Comparison of ENCODE assay signal across 8 cellular contexts in the genomic region with DNA sequence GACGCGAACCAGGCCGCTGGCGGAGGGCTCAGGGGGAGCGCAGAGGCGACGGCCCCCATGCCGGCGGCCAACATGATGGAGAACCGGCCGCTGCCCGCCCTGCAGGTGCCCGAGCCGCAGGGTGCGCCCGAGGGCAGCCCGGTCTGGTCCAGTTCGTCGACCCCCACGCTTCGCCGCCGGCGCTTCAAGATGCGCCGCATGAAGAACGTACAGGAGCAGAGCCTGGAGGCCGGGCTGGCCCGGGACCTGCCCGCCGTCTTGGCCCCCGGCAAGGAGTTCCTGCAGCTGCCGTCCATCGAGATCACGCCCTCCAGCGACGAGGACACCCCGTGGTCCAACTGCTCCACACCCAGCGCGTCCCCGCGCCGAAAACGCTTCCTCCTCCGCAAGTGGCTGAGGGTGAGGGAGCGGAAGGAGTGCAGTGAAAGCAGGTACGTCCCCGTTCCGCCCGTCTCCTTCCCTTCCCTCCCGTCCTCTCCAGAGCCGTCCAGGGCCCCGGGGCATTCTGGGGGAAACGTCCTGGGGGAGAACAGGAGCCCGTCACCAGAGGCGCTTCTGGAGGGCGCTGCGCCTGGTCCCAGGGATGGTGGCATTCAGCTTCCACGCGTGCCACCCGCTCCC. TPM values are rescaled to one million over a fixed set of nuclear protein-coding genes. Genes with fewer than 3 reads are reported as not detected.
A peak's percentile ranks its signal among the peaks of the same experiment; 100 is the strongest.
DNase-seq lines count a peak whose midpoint lies in the region; ATAC-seq lines count a peak whose summit lies in the region.

No MANE protein-coding gene starts in this region.

- H3K9ac ChIP-seq in adipocyte (ENCODE audit: low read length) (peak overlapping the region; percentile 76), skeletal muscle tissue (ENCODE audit: low read depth in 1 of 3, low read length in 3 of 3) (peak overlapping the region; percentile 48 to 69 (median 51))

- in situ Hi-C loops in SK-MEL-5 (cut with HindIII; ENCODE audit: low pct_unique_long_range_greater_than_20kb, low sequenced_read_pairs) = no loop called here

- H3K4me1 ChIP-seq in adipocyte (ENCODE audit: control insufficient read depth, insufficient read depth, low read length) (peaks cover 35% of the 10 kb centered on the region), skeletal muscle tissue (ENCODE audit: control insufficient read depth in 3 of 3, insufficient read depth in 3 of 3, low read length in 3 of 3) (peaks cover 21 to 45% (median 42%) of the 10 kb centered on the region in 3 donors)

- no peaks in the 10 kb centered on the region for H3K36me3 ChIP-seq in adipocyte (ENCODE audit: control insufficient read depth, insufficient read depth, low read length, severe bottlenecking)
- H3K36me3 ChIP-seq in skeletal muscle tissue (ENCODE audit: control insufficient read depth in 3 of 3, insufficient read depth in 3 of 3, low read length in 3 of 3) = no peaks in the 10 kb centered on the region

- no peaks in the 10 kb centered on the region for H3K9me3 ChIP-seq in adipocyte (ENCODE audit: control insufficient read depth, low read length)
- no peaks in the 10 kb centered on the region for H3K9me3 ChIP-seq in iPS-18c (ENCODE audit: control insufficient read depth, insufficient read depth, low read length)
- H3K9me3 ChIP-seq in skeletal muscle tissue (ENCODE audit: control insufficient read depth in 3 of 3, low read length in 3 of 3) = no peaks in the 10 kb centered on the region

- H3K4me3 ChIP-seq in adipocyte (ENCODE audit: low read length) = peak overlapping the region; percentile 88
- H3K4me3 ChIP-seq in iPS-18c (ENCODE audit: insufficient read depth, low read depth, low read length) = peak overlapping the region; percentile 84
- peak overlapping the region; percentile 65 to 75 (median 73) for H3K4me3 ChIP-seq in skeletal muscle tissue (ENCODE audit: low read length in 3 of 3)

- H3K27me3 ChIP-seq in adipocyte (replicated peaks; ENCODE audit: control insufficient read depth, insufficient read depth, low read length) = no peaks in the 10 kb centered on the region
- H3K27me3 ChIP-seq in skeletal muscle tissue (ENCODE audit: control insufficient read depth in 3 of 3, insufficient read depth in 3 of 3, low read length in 3 of 3) = peaks cover 4 to 18% (median 6%) of the 10 kb centered on the region in 3 donors

- peak; percentile 49 for ATAC-seq in HG03097 (IDR thresholded peaks at IDR 0.05; ENCODE audit: low FRiP score, unreplicated experiment)

- H3K27ac ChIP-seq in skeletal muscle tissue (ENCODE audit: low read depth, low read length) = no peak overlapping the region

- DNase-seq in NCI-H1436 (lab: John Stamatoyannopoulos, UW) (peak; percentile 46), NCI-H1436 treated with DMSO at 0.1 percent for 48 hours (lab: John Stamatoyannopoulos, UW) (no peak), SK-MEL-5 (ENCODE audit: low read depth, low spot score) (peak; percentile 37), adipocyte (ENCODE audit: low read depth) (peak; percentile 60), RKO (ENCODE audit: low spot score) (no peak)

RNA-seq across cellular contexts. Expression of a gene that starts 0.8 kb away (rescaled TPM):
- total RNA-seq in SK-MEL-5 (2014; rRNA removed; shearing (Covaris generic)) = 709 and 721 TPM in 2 replicates
- 442 and 538 TPM in 2 replicates for polyA plus RNA-seq in SK-MEL-5 (2015; cell fraction: cytosol; rRNA removed)
- polyA plus RNA-seq in SK-MEL-5 (2015; cell fraction: nucleus; rRNA removed) = 451 and 541 TPM in 2 replicates
- total RNA-seq in skeletal muscle tissue = 8.9 TPM

Comparison
In these comparisons a context has a peak if more than half of its experiments do, and no peak if none do; other contexts are left out.
1. DNase-seq: peak in NCI-H1436 (single experiment), SK-MEL-5 (single experiment) and adipocyte (single experiment); none in NCI-H1436 treated with DMSO at 0.1 percent for 48 hours (single experiment) and RKO (single experiment).
2. RNA of a gene that starts 0.8 kb away (total RNA-seq): 709 to 721 TPM in SK-MEL-5; 8.9 TPM in skeletal muscle tissue (single experiment); every median in the first group is over 10 times any median in the second.
3. Peak in every context shown above with its lines, with median percentiles within 50 percentile points of each other: H3K4me3 ChIP-seq.